12 cellular contexts compared by ENCODE assay signal in the genomic region with DNA sequence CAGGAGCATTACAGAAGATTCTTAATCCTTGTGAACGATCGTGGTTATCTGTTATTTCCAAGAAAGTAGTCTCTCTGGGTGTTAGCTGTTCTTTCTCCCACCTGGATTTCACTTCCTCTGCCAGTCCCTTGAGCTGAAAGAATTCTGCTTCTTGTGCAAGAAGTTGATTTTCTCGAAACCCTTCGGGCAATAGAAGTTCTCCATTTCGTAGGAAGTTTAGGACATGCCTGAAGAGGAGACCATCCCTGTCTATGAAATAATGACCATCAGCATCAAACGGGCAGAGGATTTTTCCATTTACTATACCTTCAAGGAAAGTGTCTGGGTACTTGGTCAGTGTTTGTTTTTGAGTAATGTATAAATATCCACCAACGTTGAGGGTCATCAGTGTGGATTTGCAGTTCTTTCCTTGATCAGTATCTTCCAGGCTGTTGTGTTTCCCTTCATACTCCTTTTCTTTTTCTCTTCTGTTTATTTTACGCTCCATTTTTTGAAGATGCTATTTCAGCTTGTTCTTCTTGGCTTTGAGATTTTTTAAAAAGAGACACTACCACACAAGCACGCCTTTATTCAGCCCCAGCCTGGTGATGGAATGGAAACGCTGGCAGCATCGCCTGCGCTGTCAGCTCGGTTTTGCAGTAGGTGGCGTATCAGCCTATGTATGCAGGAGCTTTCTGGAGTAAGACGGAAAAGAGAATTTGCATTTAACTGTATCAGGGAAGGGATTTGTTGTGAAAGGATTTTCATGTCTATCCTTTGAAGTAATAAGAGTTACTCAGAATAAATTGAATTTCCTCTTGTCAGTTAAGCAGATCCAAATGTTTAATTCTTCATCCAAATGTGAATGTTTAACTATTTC. TPM values are rescaled to one million over a fixed set of nuclear protein-coding genes. Genes with fewer than 3 reads are reported as not detected.
DNase-seq lines count a peak whose midpoint lies in the region; ATAC-seq and TF ChIP-seq lines count a peak whose summit lies in the region.
"Had no signal": no experiment of that assay in that cellular context is flagged by ENCODE, and none has a peak within 500 bp of the region (broad histone marks: within the 10 kb centered on the region; RNA-seq: fewer than 3 reads in every experiment).

No MANE protein-coding gene starts in this region.

- peak; percentile 44 for TF ChIP-seq CTCF in AG04450 (IDR thresholded peaks at IDR 0.05; ENCODE audit: low read depth, low read length)
- TF ChIP-seq CTCF in Panc1 (IDR thresholded peaks at IDR 0.05) = peak; percentile 51
- TF ChIP-seq CTCF in epithelial cell of proximal tubule (conservative IDR thresholded peaks at IDR 0.05; ENCODE audit: low read depth, low read length) = peak; percentile 72
- peak; percentile 28 for TF ChIP-seq CTCF in liver (IDR thresholded peaks at IDR 0.05; ENCODE audit: low read depth, low read length, missing input control)

- CTCF ChIA-PET in AG04450 (lab: Charles Lee) (interaction anchor here (1.0 to 2.9 kb wide), 4 partner anchors 9 to 87 kb away, joined by 3 to 15 read pairs (median 4); no protein-coding TSS in a partner anchor), Panc1 (lab: Charles Lee) (no interaction called here)

- H3K27ac ChIP-seq in AG04450 (ENCODE audit: low read depth, low read length) (no peak overlapping the region), Panc1 (ENCODE audit: low read length) (no peak overlapping the region), liver (ENCODE audit: low read depth in 1 of 2, low read length in 2 of 2) (no peak overlapping the region)
- H3K27ac ChIP-seq: C4-2B, parathyroid adenoma had no signal

- TF ChIP-seq RAD21 in liver (IDR thresholded peaks at IDR 0.05) = peak; percentile 72 to 74

- POLR2A ChIA-PET in AG04450 (lab: Yijun Ruan, JAX) (interaction anchor here (0.5 kb wide), 1 partner anchor 34 kb away, joined by 7 read pairs; no protein-coding TSS in a partner anchor), Panc1 (lab: Charles Lee) (no interaction called here)

- WGBS in liver = 78% methylated on average over 15 of the region's 15 CpGs

- BruUV-seq in Panc1 (replicated peaks; lab: Mats Ljungman, UMichigan) = no TSS peak

- ATAC-seq in Panc1 = no peak
- no peak for ATAC-seq in HG03097 (IDR thresholded peaks at IDR 0.05; ENCODE audit: low FRiP score, unreplicated experiment)

- intact Hi-C loops in Panc1 (cut with micrococcal nuclease; ENCODE audit: unreplicated experiment) = no loop called here

- in situ Hi-C loops in Panc1 (cut with HindIII; ENCODE audit: low pct_unique_long_range_greater_than_20kb, low sequenced_read_pairs) = no loop called here

- no peak for DNase-seq in AG04450 (ENCODE audit: low read depth, low spot score)
- DNase-seq in Panc1 (ENCODE audit: low read depth, low spot score) = no peak
- DNase-seq in epithelial cell of proximal tubule (ENCODE audit: low read depth) = peak; percentile 79
- no peak for DNase-seq in HCEC 1CT
- no peak for DNase-seq in stimulated activated CD4-positive, alpha-beta T cell treated with anti-CD3 and anti-CD28 coated beads, Interleukin-1b, Interleukin-23, amount 100 ng/mL, for 48 hours
- no peak for DNase-seq in SKM-1 treated with dmso at 0.1 percent for 144 hours (lab: John Stamatoyannopoulos, UW; ENCODE audit: unreplicated experiment)
- DNase-seq: effector memory CD4-positive, alpha-beta T cell; NCI-H2171 treated with DMSO at 0.1 percent for 48 hours had no signal

- H3K9ac ChIP-seq in liver (ENCODE audit: low read depth in 1 of 2, low read length in 2 of 2) = no peak overlapping the region
- H3K9ac ChIP-seq: parathyroid adenoma had no signal

- no peaks in the 10 kb centered on the region for H3K36me3 ChIP-seq in Panc1 (ENCODE audit: control insufficient read depth, insufficient read depth, low read length)
- H3K36me3 ChIP-seq in liver (ENCODE audit: control insufficient read depth in 4 of 4, insufficient read depth in 3 of 4, low read depth in 1 of 4, low read length in 3 of 4) = no peaks in the 10 kb centered on the region

- H3K9me3 ChIP-seq in AG04450 (ENCODE audit: control insufficient read depth, insufficient read depth, low read length) = no peaks in the 10 kb centered on the region
- no peaks in the 10 kb centered on the region for H3K9me3 ChIP-seq in Panc1 (ENCODE audit: control insufficient read depth, insufficient read depth, low read depth, low read length)
- H3K9me3 ChIP-seq in liver (ENCODE audit: control insufficient read depth in 4 of 4, low read length in 3 of 4) = no peaks in the 10 kb centered on the region

- H3K4me1 ChIP-seq in Panc1 (ENCODE audit: control insufficient read depth, insufficient read depth, low read length) (peaks cover 2% of the 10 kb centered on the region), liver (ENCODE audit: control insufficient read depth in 4 of 4, insufficient read depth in 4 of 4, low read length in 3 of 4) (peaks cover 0 to 17% (median 12%) of the 10 kb centered on the region in 4 donors)
- H3K4me1 ChIP-seq: parathyroid adenoma had no signal

- no peak overlapping the region for H3K4me3 ChIP-seq in AG04450 (ENCODE audit: low read depth, low read length)
- no peak overlapping the region for H3K4me3 ChIP-seq in Panc1 (ENCODE audit: low read depth in 2 of 2, low read length in 2 of 2)
- H3K4me3 ChIP-seq in epithelial cell of proximal tubule (ENCODE audit: low read depth, low read length) = peak overlapping the region; percentile 59
- no peak overlapping the region for H3K4me3 ChIP-seq in liver (ENCODE audit: low read depth in 1 of 3, low read length in 3 of 3)

- H3K27me3 ChIP-seq in AG04450 (ENCODE audit: control insufficient read depth, insufficient read depth, low read length) (no peaks in the 10 kb centered on the region), Panc1 (ENCODE audit: control insufficient read depth, insufficient read depth, low read length) (no peaks in the 10 kb centered on the region), liver (ENCODE audit: control insufficient read depth in 4 of 4, insufficient read depth in 4 of 4, low read length in 3 of 4) (no peaks in the 10 kb centered on the region)

TF ChIP-seq in liver, 16 proteins besides CTCF, POLR2A, EP300 and RAD21 (continues in another document):
- TF ChIP-seq HNF4G (IDR thresholded peaks at IDR 0.05) (no peak), TAF1 (conservative IDR thresholded peaks at IDR 0.05) (no peak), HNF4A (conservative IDR thresholded peaks at IDR 0.05) (no peak), JUND (IDR thresholded peaks at IDR 0.05) (no peak), FOXA2 (IDR thresholded peaks at IDR 0.05) (no peak), YY1 (IDR thresholded peaks at IDR 0.05) (no peak), GABPA (IDR thresholded peaks at IDR 0.05 in 1 of 2, conservative IDR thresholded peaks at IDR 0.05 in 1 of 2) (no peak), FOXA1 (IDR thresholded peaks at IDR 0.05) (no peak), NR2F2 (IDR thresholded peaks at IDR 0.05) (no peak), EGR1 (IDR thresholded peaks at IDR 0.05; ENCODE audit: low read depth in 2 of 2) (no peak), SP1 (IDR thresholded peaks at IDR 0.05) (no peak), RXRA (IDR thresholded peaks at IDR 0.05) (no peak)
- TF ChIP-seq, protein P1, sequence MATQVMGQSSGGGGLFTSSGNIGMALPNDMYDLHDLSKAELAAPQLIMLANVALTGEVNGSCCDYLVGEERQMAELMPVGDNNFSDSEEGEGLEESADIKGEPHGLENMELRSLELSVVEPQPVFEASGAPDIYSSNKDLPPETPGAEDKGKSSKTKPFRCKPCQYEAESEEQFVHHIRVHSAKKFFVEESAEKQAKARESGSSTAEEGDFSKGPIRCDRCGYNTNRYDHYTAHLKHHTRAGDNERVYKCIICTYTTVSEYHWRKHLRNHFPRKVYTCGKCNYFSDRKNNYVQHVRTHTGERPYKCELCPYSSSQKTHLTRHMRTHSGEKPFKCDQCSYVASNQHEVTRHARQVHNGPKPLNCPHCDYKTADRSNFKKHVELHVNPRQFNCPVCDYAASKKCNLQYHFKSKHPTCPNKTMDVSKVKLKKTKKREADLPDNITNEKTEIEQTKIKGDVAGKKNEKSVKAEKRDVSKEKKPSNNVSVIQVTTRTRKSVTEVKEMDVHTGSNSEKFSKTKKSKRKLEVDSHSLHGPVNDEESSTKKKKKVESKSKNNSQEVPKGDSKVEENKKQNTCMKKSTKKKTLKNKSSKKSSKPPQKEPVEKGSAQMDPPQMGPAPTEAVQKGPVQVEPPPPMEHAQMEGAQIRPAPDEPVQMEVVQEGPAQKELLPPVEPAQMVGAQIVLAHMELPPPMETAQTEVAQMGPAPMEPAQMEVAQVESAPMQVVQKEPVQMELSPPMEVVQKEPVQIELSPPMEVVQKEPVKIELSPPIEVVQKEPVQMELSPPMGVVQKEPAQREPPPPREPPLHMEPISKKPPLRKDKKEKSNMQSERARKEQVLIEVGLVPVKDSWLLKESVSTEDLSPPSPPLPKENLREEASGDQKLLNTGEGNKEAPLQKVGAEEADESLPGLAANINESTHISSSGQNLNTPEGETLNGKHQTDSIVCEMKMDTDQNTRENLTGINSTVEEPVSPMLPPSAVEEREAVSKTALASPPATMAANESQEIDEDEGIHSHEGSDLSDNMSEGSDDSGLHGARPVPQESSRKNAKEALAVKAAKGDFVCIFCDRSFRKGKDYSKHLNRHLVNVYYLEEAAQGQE (IDR thresholded peaks at IDR 0.05) = no peak
- TF ChIP-seq, protein P2, sequence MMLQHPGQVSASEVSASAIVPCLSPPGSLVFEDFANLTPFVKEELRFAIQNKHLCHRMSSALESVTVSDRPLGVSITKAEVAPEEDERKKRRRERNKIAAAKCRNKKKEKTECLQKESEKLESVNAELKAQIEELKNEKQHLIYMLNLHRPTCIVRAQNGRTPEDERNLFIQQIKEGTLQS (IDR thresholded peaks at IDR 0.05) = no peak

RNA-seq across cellular contexts. Expression of a gene that starts 6.5 kb away (rescaled TPM):
- 0.09 and 0.14 TPM in 2 replicates for polyA plus RNA-seq in AG04450 (2011; rRNA removed)
- polyA minus RNA-seq in AG04450 (2011; rRNA and poly(A)+ RNA removed) = not detected in 2 replicates
- total RNA-seq in Panc1 (2021; ENCODE audit: unreplicated experiment) = not detected
- polyA plus RNA-seq in Panc1 (2012; ENCODE audit: insufficient read length) = not detected
- 0.22 and 0.63 TPM in 2 replicates for total RNA-seq in epithelial cell of proximal tubule
- not detected for total RNA-seq in liver
- polyA plus RNA-seq in liver = under 1 TPM in 1 of 2 donors, not detected in 1; 0.19 TPM
